In the genomic region with DNA sequence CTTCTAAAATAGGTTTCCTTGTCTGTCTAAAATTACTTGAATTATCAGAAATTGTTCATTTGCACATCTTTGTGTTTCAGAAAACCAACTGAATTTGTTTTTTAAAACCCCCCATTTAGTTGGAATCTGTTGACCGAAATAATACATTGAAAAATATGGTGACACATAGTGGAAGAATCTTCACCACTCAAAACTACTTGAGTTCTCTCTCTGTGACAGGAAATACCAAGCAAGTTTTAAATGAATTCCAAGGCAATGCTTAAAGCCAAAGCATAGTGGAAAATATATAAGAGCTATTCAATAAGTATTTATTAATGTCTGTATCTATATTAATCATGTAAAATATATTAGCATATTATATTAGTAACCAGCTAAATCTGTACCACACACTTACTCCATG, we compare ENCODE assay signal across 18 cellular contexts.
DNase-seq lines count a peak whose midpoint lies in the region; FAIRE-seq and TF ChIP-seq lines count a peak whose summit lies in the region.
"Had no signal": no experiment of that assay in that cellular context is flagged by ENCODE, and none has a peak within 500 bp of the region (broad histone marks: within the 10 kb centered on the region; RNA-seq: fewer than 3 reads in every experiment).

No MANE protein-coding gene starts in this region.

- H3K4me2 ChIP-seq in mammary epithelial cell (ENCODE audit: insufficient read depth, low read depth, low read length) = peak overlapping the region; percentile 32

- no peak for FAIRE-seq in HTR-8/SVneo (lab: Jason Lieb, UNC)

- no peak for TF ChIP-seq CTCF in A673 (conservative IDR thresholded peaks at IDR 0.05; ENCODE audit: low read depth, low read length)
- no peak for TF ChIP-seq CTCF in mammary epithelial cell (conservative IDR thresholded peaks at IDR 0.05 in 1 of 2, IDR thresholded peaks at IDR 0.05 in 1 of 2; ENCODE audit: extremely low read depth in 1 of 2, insufficient read depth in 1 of 2, low read depth in 1 of 2, low read length in 2 of 2)
- no peak for TF ChIP-seq CTCF in uterus (IDR thresholded peaks at IDR 0.05)
- TF ChIP-seq CTCF in GM13977 (IDR thresholded peaks at IDR 0.05; ENCODE audit: extremely low read depth, insufficient read depth, missing control alignments) = no peak

- DNase-seq in A673 (ENCODE audit: low spot score) = peak; percentile 38
- DNase-seq in HTR-8/SVneo (ENCODE audit: insufficient read length, low spot score) = peak; percentile 45
- peak; percentile 19 for DNase-seq in mammary epithelial cell
- peak; percentile 84 for DNase-seq in iris pigment epithelial cell (ENCODE audit: low read depth)
- DNase-seq in occipital lobe (lab: John Stamatoyannopoulos, UW) = no peak
- no peak for DNase-seq in uterus
- DNase-seq in GM13977 (ENCODE audit: low spot score) = no peak
- DNase-seq in medulla oblongata (ENCODE audit: extremely low spot score) = no peak
- DNase-seq: activated CD4-positive, alpha-beta T cell treated with anti-CD3 and anti-CD28 coated beads, Interleukin-2, amount 50 U/mL, for 4 hours; activated effector memory CD4-positive, alpha-beta T cell treated with anti-CD3 and anti-CD28 coated beads, Interleukin-2, amount 50 U/mL, for 16 hours; NCI-H2029 treated with DMSO at 0.1 percent for 48 hours; NCI-H774; spleen; T1000 had no signal

- POLR2A ChIA-PET in A673 (lab: Charles Lee; ENCODE audit: low non-redundant PET) = interaction anchor here (0.6 kb wide), 1 partner anchor 322 kb away, joined by 10 read pairs; no protein-coding TSS in a partner anchor

- CTCF ChIA-PET in A673 (lab: Charles Lee) (no interaction called here), mammary epithelial cell (lab: Charles Lee; ENCODE audit: low non-redundant PET) (no interaction called here)

- H3K9me3 ChIP-seq in A673 (ENCODE audit: low read depth, low read length, poor library complexity, severe bottlenecking) (no peaks in the 10 kb centered on the region), mammary epithelial cell (replicated peaks; ENCODE audit: insufficient read depth, low read length) (no peaks in the 10 kb centered on the region), uterus (no peaks in the 10 kb centered on the region)
- H3K9me3 ChIP-seq: HAP-1, neutrophil, spleen had no signal

- peak overlapping the region; percentile 39 for H3K27ac ChIP-seq in A673 (ENCODE audit: low read depth, low read length, poor library complexity, severe bottlenecking)
- H3K27ac ChIP-seq in mammary epithelial cell (ENCODE audit: insufficient read depth, low read depth, low read length) = peak overlapping the region; percentile 25
- H3K27ac ChIP-seq in uterus = no peak overlapping the region
- H3K27ac ChIP-seq: cardiac muscle cell, neutrophil, spleen had no signal

- H3K27me3 ChIP-seq in A673 (replicated peaks; ENCODE audit: insufficient read depth, low read depth, low read length, poor library complexity) = no peaks in the 10 kb centered on the region
- no peaks in the 10 kb centered on the region for H3K27me3 ChIP-seq in mammary epithelial cell (ENCODE audit: insufficient read depth, low read length)
- H3K27me3 ChIP-seq in uterus = no peaks in the 10 kb centered on the region
- H3K27me3 ChIP-seq: cardiac muscle cell, neutrophil, spleen had no signal

- in situ Hi-C loops in mammary epithelial cell (cut with MboI; ENCODE audit: low sequenced_read_pairs in 2 of 2) = no loop called here
- in situ Hi-C loops in GM13977 (cut with MboI; ENCODE audit: low pct_unique_long_range_greater_than_20kb, low sequenced_read_pairs, unreplicated experiment) = no loop called here

- intact Hi-C loops in A673 (cut with micrococcal nuclease; ENCODE audit: unreplicated experiment) = no loop called here
- intact Hi-C loops in mammary epithelial cell (cut with micrococcal nuclease) = no loop called here
- intact Hi-C loops in uterus (cut with DNase I; ENCODE audit: low total_unique reads) = no loop called here

- dilution Hi-C loops in mammary epithelial cell (cut with HindIII; ENCODE audit: low sequenced_read_pairs) = no loop called here

- H3K4me3 ChIP-seq in A673 (ENCODE audit: low read depth, low read length, poor library complexity, severe bottlenecking) (no peak overlapping the region), mammary epithelial cell (replicated peaks in 1 of 3; ENCODE audit: insufficient read depth in 1 of 3, low read depth in 2 of 3, low read length in 3 of 3) (no peak overlapping the region), uterus (no peak overlapping the region)
- H3K4me3 ChIP-seq: cardiac muscle cell, HAP-1, lung, spleen had no signal

- H3K36me3 ChIP-seq in A673 (ENCODE audit: insufficient read depth, low read length, poor library complexity, severe bottlenecking) (no peaks in the 10 kb centered on the region), mammary epithelial cell (ENCODE audit: insufficient read depth, low read length) (no peaks in the 10 kb centered on the region), uterus (no peaks in the 10 kb centered on the region)
- H3K36me3 ChIP-seq: cardiac muscle cell, HAP-1, neutrophil, spleen had no signal

- H2AFZ ChIP-seq in mammary epithelial cell (ENCODE audit: low read depth, low read length) = peak overlapping the region; percentile 68

- H3K4me1 ChIP-seq in A673 (ENCODE audit: insufficient read depth, low read length, poor library complexity, severe bottlenecking) (no peaks in the 10 kb centered on the region), mammary epithelial cell (ENCODE audit: insufficient read depth, low read length) (peaks cover 4% of the 10 kb centered on the region), uterus (no peaks in the 10 kb centered on the region)
- H3K4me1 ChIP-seq: HAP-1 had no signal

- BruUV-seq in A673 (replicated peaks; lab: Mats Ljungman, UMichigan) (no TSS peak), mammary epithelial cell (replicated peaks; lab: Mats Ljungman, UMichigan) (no TSS peak)

- H3K9ac ChIP-seq in mammary epithelial cell (ENCODE audit: insufficient read depth, low read length) = no peak overlapping the region

- WGBS in mammary epithelial cell (ENCODE audit: low coverage, missing lambda C conversion rate) = 0% methylated on average over 1 of the region's 1 CpG

- H3K79me2 ChIP-seq in mammary epithelial cell (ENCODE audit: insufficient read depth, low read length) = no peaks in the 10 kb centered on the region

- no peak for TF ChIP-seq POLR2A in uterus (IDR thresholded peaks at IDR 0.05)

- H4K20me1 ChIP-seq in mammary epithelial cell (ENCODE audit: insufficient read depth, low read length) = no peaks in the 10 kb centered on the region

Comparison
In these comparisons a context has a peak if more than half of its experiments do, and no peak if none do; other contexts are left out.
1. DNase-seq: peak in A673 (single experiment), HTR-8/SVneo (single experiment), mammary epithelial cell (single experiment) and iris pigment epithelial cell (single experiment); none in occipital lobe (single experiment), uterus (0 of 2), GM13977 (single experiment) and medulla oblongata (single experiment).
2. H3K27ac ChIP-seq: peak in A673 (single experiment) and mammary epithelial cell (single experiment); none in uterus (0 of 2).